Comparison of ENCODE assay signal across 1 cellular context in the genomic region with DNA sequence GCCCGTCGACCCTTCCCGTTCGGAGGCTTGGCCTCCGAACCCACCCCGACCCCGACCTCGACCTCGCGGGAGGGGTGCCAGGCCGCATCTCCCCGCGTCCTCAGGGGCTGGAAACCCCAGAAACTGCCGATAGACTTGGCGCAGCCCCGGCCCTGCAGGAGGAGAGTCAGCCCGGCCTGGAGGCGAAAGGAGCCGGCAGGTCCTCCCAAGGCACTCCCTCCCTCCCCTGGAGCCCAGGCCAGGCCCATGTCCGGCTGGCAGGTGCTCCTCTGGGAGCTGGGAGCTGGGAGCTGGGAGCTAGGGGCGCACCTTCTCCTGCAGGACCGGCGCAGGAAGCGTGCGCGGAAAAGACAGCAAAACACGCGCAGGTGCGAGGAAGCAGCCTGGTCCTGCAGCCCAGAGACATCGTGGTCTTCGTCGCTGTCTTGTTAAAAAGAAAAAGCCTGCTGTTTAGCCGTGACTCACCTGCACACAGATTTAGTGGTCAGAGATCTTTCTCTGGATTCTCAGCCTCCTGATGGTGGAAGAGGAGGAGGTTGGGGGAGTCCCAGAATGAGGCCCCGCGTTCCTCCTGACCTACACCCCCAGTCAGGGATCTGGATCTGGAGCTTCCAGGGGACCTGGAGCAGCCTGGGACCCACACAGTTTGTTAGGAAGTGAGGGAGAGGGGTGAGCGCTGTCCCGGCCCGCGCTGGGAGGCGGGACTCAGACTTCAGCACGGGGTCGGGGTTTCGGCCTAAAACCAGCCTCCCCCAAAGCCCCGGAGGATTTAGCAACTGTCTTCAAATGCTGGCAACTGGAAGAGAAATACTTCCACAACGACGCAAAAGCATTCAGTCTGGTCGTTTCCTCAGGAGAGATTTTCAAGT.
TF ChIP-seq lines count a peak whose summit lies in the region.

No MANE protein-coding gene starts in this region.

TF ChIP-seq in HepG2, 621 proteins besides CTCF, POLR2A, EP300 and RAD21 (continued from another document):
- TF ChIP-seq, protein P1, sequence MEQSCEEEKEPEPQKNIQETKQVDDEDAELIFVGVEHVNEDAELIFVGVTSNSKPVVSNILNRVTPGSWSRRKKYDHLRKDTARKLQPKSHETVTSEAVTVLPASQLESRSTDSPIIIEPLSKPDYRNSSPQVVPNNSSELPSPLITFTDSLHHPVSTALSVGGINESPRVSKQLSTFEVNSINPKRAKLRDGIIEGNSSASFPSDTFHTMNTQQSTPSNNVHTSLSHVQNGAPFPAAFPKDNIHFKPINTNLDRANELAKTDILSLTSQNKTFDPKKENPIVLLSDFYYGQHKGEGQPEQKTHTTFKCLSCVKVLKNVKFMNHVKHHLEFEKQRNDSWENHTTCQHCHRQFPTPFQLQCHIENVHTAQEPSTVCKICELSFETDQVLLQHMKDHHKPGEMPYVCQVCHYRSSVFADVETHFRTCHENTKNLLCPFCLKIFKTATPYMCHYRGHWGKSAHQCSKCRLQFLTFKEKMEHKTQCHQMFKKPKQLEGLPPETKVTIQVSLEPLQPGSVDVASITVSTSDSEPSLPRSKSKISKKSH (CRISPR knock-in tag; IDR thresholded peaks at IDR 0.05; ENCODE audit: borderline replicate concordance): 0 out of 2 replicates have a peak, but pooled peaks have one; percentile 38
- TF ChIP-seq, protein P2, sequence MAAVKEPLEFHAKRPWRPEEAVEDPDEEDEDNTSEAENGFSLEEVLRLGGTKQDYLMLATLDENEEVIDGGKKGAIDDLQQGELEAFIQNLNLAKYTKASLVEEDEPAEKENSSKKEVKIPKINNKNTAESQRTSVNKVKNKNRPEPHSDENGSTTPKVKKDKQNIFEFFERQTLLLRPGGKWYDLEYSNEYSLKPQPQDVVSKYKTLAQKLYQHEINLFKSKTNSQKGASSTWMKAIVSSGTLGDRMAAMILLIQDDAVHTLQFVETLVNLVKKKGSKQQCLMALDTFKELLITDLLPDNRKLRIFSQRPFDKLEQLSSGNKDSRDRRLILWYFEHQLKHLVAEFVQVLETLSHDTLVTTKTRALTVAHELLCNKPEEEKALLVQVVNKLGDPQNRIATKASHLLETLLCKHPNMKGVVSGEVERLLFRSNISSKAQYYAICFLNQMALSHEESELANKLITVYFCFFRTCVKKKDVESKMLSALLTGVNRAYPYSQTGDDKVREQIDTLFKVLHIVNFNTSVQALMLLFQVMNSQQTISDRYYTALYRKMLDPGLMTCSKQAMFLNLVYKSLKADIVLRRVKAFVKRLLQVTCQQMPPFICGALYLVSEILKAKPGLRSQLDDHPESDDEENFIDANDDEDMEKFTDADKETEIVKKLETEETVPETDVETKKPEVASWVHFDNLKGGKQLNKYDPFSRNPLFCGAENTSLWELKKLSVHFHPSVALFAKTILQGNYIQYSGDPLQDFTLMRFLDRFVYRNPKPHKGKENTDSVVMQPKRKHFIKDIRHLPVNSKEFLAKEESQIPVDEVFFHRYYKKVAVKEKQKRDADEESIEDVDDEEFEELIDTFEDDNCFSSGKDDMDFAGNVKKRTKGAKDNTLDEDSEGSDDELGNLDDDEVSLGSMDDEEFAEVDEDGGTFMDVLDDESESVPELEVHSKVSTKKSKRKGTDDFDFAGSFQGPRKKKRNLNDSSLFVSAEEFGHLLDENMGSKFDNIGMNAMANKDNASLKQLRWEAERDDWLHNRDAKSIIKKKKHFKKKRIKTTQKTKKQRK (IDR thresholded peaks at IDR 0.05; ENCODE audit: low read length): no peak
- TF ChIP-seq RXRB (CRISPR knock-in tag; IDR thresholded peaks at IDR 0.05; ENCODE audit: borderline replicate concordance): no peak
- TF ChIP-seq ZNF713 (CRISPR knock-in tag; IDR thresholded peaks at IDR 0.05): 0 out of 2 replicates have a peak, but pooled peaks have one; percentile 22
- TF ChIP-seq CENPT (CRISPR knock-in tag; IDR thresholded peaks at IDR 0.05; ENCODE audit: low read depth): no peak
- peak; percentile 60; the same call in 1 of the 2 replicates for TF ChIP-seq ZNF572 (CRISPR knock-in tag; IDR thresholded peaks at IDR 0.05)
- no peak for TF ChIP-seq ZNF530 (CRISPR knock-in tag; IDR thresholded peaks at IDR 0.05; ENCODE audit: low read depth)
- TF ChIP-seq FOXK1 (CRISPR knock-in tag; IDR thresholded peaks at IDR 0.05; ENCODE audit: borderline replicate concordance, low read depth): no peak
- TF ChIP-seq ASH2L (IDR thresholded peaks at IDR 0.05; ENCODE audit: insufficient read length, low read depth, low read length): peak; percentile 31
- TF ChIP-seq ZNF292 (CRISPR knock-in tag; IDR thresholded peaks at IDR 0.05; ENCODE audit: borderline replicate concordance, low read depth): no peak
- TF ChIP-seq MTF2 (CRISPR knock-in tag; IDR thresholded peaks at IDR 0.05; ENCODE audit: borderline replicate concordance): no peak
- TF ChIP-seq CHD4 (IDR thresholded peaks at IDR 0.05; ENCODE audit: borderline replicate concordance, low read length): no peak
- TF ChIP-seq SALL1 (CRISPR knock-in tag; IDR thresholded peaks at IDR 0.05): peak; percentile 9; the same call in 1 of the 2 replicates
- TF ChIP-seq FOXK2 (IDR thresholded peaks at IDR 0.05): no peak
- TF ChIP-seq, protein P3, sequence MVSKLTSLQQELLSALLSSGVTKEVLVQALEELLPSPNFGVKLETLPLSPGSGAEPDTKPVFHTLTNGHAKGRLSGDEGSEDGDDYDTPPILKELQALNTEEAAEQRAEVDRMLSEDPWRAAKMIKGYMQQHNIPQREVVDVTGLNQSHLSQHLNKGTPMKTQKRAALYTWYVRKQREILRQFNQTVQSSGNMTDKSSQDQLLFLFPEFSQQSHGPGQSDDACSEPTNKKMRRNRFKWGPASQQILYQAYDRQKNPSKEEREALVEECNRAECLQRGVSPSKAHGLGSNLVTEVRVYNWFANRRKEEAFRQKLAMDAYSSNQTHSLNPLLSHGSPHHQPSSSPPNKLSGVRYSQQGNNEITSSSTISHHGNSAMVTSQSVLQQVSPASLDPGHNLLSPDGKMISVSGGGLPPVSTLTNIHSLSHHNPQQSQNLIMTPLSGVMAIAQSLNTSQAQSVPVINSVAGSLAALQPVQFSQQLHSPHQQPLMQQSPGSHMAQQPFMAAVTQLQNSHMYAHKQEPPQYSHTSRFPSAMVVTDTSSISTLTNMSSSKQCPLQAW (CRISPR knock-in tag; IDR thresholded peaks at IDR 0.05): peak; percentile 50; the same call in 1 of the 2 replicates
- no peak for TF ChIP-seq TMF1 (CRISPR knock-in tag; IDR thresholded peaks at IDR 0.05; ENCODE audit: low read depth)
- TF ChIP-seq ZNF550 (CRISPR knock-in tag; IDR thresholded peaks at IDR 0.05; ENCODE audit: borderline replicate concordance): no peak
- no peak for TF ChIP-seq ZNF382 (CRISPR knock-in tag; IDR thresholded peaks at IDR 0.05; ENCODE audit: borderline replicate concordance)
- TF ChIP-seq, protein P4, sequence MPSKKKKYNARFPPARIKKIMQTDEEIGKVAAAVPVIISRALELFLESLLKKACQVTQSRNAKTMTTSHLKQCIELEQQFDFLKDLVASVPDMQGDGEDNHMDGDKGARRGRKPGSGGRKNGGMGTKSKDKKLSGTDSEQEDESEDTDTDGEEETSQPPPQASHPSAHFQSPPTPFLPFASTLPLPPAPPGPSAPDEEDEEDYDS (CRISPR knock-in tag; IDR thresholded peaks at IDR 0.05): no peak
- TF ChIP-seq ZFP36L1 (CRISPR knock-in tag; IDR thresholded peaks at IDR 0.05): no peak
- no peak for TF ChIP-seq RBAK (CRISPR knock-in tag; IDR thresholded peaks at IDR 0.05)
- TF ChIP-seq RBM22 (optimal IDR thresholded peaks at IDR 0.05; ENCODE audit: low read length): no peak
- peak; percentile 63; the same call in 1 of the 2 replicates for TF ChIP-seq ZBTB38 (CRISPR knock-in tag; IDR thresholded peaks at IDR 0.05)
- no peak for TF ChIP-seq TOPORS (CRISPR knock-in tag; IDR thresholded peaks at IDR 0.05)
- TF ChIP-seq KDM5B (CRISPR knock-in tag; IDR thresholded peaks at IDR 0.05; ENCODE audit: borderline replicate concordance): 0 out of 2 replicates have a peak, but pooled peaks have one; percentile 34
- TF ChIP-seq KAT7 (CRISPR knock-in tag; IDR thresholded peaks at IDR 0.05; ENCODE audit: borderline replicate concordance): peak; percentile 32; the same call in 1 of the 2 replicates
- TF ChIP-seq, protein P5, sequence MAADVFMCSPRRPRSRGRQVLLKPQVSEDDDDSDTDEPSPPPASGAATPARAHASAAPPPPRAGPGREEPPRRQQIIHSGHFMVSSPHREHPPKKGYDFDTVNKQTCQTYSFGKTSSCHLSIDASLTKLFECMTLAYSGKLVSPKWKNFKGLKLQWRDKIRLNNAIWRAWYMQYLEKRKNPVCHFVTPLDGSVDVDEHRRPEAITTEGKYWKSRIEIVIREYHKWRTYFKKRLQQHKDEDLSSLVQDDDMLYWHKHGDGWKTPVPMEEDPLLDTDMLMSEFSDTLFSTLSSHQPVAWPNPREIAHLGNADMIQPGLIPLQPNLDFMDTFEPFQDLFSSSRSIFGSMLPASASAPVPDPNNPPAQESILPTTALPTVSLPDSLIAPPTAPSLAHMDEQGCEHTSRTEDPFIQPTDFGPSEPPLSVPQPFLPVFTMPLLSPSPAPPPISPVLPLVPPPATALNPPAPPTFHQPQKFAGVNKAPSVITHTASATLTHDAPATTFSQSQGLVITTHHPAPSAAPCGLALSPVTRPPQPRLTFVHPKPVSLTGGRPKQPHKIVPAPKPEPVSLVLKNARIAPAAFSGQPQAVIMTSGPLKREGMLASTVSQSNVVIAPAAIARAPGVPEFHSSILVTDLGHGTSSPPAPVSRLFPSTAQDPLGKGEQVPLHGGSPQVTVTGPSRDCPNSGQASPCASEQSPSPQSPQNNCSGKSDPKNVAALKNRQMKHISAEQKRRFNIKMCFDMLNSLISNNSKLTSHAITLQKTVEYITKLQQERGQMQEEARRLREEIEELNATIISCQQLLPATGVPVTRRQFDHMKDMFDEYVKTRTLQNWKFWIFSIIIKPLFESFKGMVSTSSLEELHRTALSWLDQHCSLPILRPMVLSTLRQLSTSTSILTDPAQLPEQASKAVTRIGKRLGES (CRISPR knock-in tag; IDR thresholded peaks at IDR 0.05; ENCODE audit: borderline replicate concordance): no peak
- TF ChIP-seq ZNF20 (CRISPR knock-in tag; IDR thresholded peaks at IDR 0.05): no peak
- TF ChIP-seq TAF1 (CRISPR knock-in tag; IDR thresholded peaks at IDR 0.05): no peak
- no peak for TF ChIP-seq NR3C1 (CRISPR knock-in tag; IDR thresholded peaks at IDR 0.05)
- no peak for TF ChIP-seq CHCHD3 (CRISPR knock-in tag; IDR thresholded peaks at IDR 0.05)
- peak; percentile 58; the same call in 1 of the 2 replicates for TF ChIP-seq ZFX (CRISPR knock-in tag; IDR thresholded peaks at IDR 0.05; ENCODE audit: low read depth)
- TF ChIP-seq, protein P6, sequence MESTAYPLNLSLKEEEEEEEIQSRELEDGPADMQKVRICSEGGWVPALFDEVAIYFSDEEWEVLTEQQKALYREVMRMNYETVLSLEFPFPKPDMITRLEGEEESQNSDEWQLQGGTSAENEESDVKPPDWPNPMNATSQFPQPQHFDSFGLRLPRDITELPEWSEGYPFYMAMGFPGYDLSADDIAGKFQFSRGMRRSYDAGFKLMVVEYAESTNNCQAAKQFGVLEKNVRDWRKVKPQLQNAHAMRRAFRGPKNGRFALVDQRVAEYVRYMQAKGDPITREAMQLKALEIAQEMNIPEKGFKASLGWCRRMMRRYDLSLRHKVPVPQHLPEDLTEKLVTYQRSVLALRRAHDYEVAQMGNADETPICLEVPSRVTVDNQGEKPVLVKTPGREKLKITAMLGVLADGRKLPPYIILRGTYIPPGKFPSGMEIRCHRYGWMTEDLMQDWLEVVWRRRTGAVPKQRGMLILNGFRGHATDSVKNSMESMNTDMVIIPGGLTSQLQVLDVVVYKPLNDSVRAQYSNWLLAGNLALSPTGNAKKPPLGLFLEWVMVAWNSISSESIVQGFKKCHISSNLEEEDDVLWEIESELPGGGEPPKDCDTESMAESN (CRISPR knock-in tag; conservative IDR thresholded peaks at IDR 0.05): no peak
- TF ChIP-seq ZSCAN12 (CRISPR knock-in tag; IDR thresholded peaks at IDR 0.05): no peak
